ENCODE assay signal across 15 cellular contexts in the genomic region with DNA sequence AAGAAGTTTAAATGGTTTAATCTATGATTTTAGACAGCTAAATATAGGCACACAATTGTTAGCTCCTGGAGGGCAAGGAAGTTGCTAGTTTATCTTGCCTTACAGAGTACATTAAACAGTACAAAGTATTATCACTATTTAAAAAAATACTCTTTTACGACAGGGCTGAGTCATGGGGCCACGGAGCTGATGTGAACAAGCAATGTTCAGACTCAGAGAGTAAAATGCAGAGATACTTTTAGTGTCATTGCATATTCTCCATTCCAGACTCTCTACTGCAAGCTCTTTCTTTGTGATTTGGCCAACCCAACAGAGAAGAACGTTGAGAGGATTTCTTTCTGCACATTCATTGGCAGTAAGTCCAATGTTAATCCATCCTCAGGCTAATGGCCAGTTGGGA.
DNase-seq lines count a peak whose midpoint lies in the region; ATAC-seq and TF ChIP-seq lines count a peak whose summit lies in the region.
"Had no signal": no experiment of that assay in that cellular context is flagged by ENCODE, and none has a peak within 500 bp of the region (broad histone marks: within the 10 kb centered on the region; RNA-seq: fewer than 3 reads in every experiment).

No MANE protein-coding gene starts in this region.

- H2BK5ac ChIP-seq in mesendoderm (ENCODE audit: low read length), result no peak overlapping the region

- DNase-seq in AG08396 (ENCODE audit: low spot score) (peak; percentile 52), LoVo (ENCODE audit: low spot score) (peak; percentile 66), colonic mucosa (no peak), mesendoderm (no peak), NCI-H1694 (lab: John Stamatoyannopoulos, UW) (no peak), iPS-NIHi7 (ENCODE audit: extremely low spot score) (no peak)
- DNase-seq in stimulated activated CD4-positive, alpha-beta T cell treated with anti-CD3 and anti-CD28 coated beads, Interleukin-2, amount 100 ng/mL, for 48 hours, result no peak
- DNase-seq: activated B cell treated with CpG ODN at 0.5 μM for 24 hours; activated CD8-positive, alpha-beta memory T cell treated with anti-CD3 and anti-CD28 coated beads, Interleukin-2, amount 50 U/mL, for 4 hours; activated naive CD4-positive, alpha-beta T cell treated with anti-CD3 and anti-CD28 coated beads, Interleukin-2, amount 50 U/mL, for 16 hours; NCI-H1048; NCI-H2227 treated with DMSO at 0.1 percent for 48 hours; nucleus accumbens; SW 1271 had no signal

- no peak for TF ChIP-seq CTCF in colonic mucosa (IDR thresholded peaks at IDR 0.05)

- no peak for ATAC-seq in GM21423 (IDR thresholded peaks at IDR 0.05; ENCODE audit: unreplicated experiment)

- no peak overlapping the region for H3K4me2 ChIP-seq in mesendoderm (ENCODE audit: low read length)

- H4K5ac ChIP-seq in mesendoderm (ENCODE audit: low read length), result no peak overlapping the region

- H2AK5ac ChIP-seq in mesendoderm (ENCODE audit: low read length), result no peak overlapping the region

- H3K27ac ChIP-seq in colonic mucosa, result peak overlapping the region; percentile 74
- no peak overlapping the region for H3K27ac ChIP-seq in mesendoderm (ENCODE audit: low read depth, low read length)

- no peaks in the 10 kb centered on the region for H3K79me2 ChIP-seq in mesendoderm (ENCODE audit: control insufficient read depth, insufficient read depth, low read length)

- no peak overlapping the region for H3K23ac ChIP-seq in mesendoderm (ENCODE audit: low read length)

- H3K4me1 ChIP-seq in colonic mucosa, result no peaks in the 10 kb centered on the region
- H3K4me1 ChIP-seq in mesendoderm (ENCODE audit: control insufficient read depth, low read depth, low read length), result no peaks in the 10 kb centered on the region

- H3K27me3 ChIP-seq in colonic mucosa (no peaks in the 10 kb centered on the region), mesendoderm (ENCODE audit: insufficient read depth, low read length, poor library complexity) (no peaks in the 10 kb centered on the region)

- H3K36me3 ChIP-seq in colonic mucosa (no peaks in the 10 kb centered on the region), mesendoderm (ENCODE audit: control insufficient read depth, insufficient read depth, low read length) (no peaks in the 10 kb centered on the region)

- H3K4me3 ChIP-seq in colonic mucosa (no peak overlapping the region), mesendoderm (ENCODE audit: low read length) (no peak overlapping the region)

- H2BK120ac ChIP-seq in mesendoderm (ENCODE audit: low read depth, low read length), result peak overlapping the region; percentile 73

- H3K56ac ChIP-seq in mesendoderm (ENCODE audit: low read length), result no peak overlapping the region

- no peaks in the 10 kb centered on the region for H3K79me1 ChIP-seq in mesendoderm (ENCODE audit: low read length)

- no peak overlapping the region for H3K18ac ChIP-seq in mesendoderm (ENCODE audit: low read length)

- no peak overlapping the region for H2BK15ac ChIP-seq in mesendoderm (replicated peaks; ENCODE audit: low read depth)

- H4K8ac ChIP-seq in mesendoderm (ENCODE audit: low read depth, low read length), result no peak overlapping the region

- intact Hi-C loops in colonic mucosa (cut with DNase I), result no loop called here

- H3K9ac ChIP-seq in colonic mucosa (ENCODE audit: low read depth in 2 of 2, low read length in 2 of 2) (no peak overlapping the region), mesendoderm (ENCODE audit: low read length) (no peak overlapping the region)

- H3K4ac ChIP-seq in mesendoderm (ENCODE audit: low read depth, low read length), result no peak overlapping the region

- no CpG with 5 or more reads among the region's 3 CpGs for WGBS in mesendoderm (ENCODE audit: extremely low coverage, insufficient coverage, low lambda C conversion rate)

- no peaks in the 10 kb centered on the region for H3K9me3 ChIP-seq in colonic mucosa

Comparison
In these comparisons a context has a peak if more than half of its experiments do, and no peak if none do; other contexts are left out.
1. DNase-seq: peak in AG08396 (single experiment) and LoVo (single experiment); none in colonic mucosa (single experiment), mesendoderm (single experiment), NCI-H1694 (single experiment), iPS-NIHi7 (single experiment) and stimulated activated CD4-positive, alpha-beta T cell treated with anti-CD3 and anti-CD28 coated beads, Interleukin-2, amount 100 ng/mL, for 48 hours (0 of 2).